Comparison of ENCODE assay signal across 25 cellular contexts in the genomic region with DNA sequence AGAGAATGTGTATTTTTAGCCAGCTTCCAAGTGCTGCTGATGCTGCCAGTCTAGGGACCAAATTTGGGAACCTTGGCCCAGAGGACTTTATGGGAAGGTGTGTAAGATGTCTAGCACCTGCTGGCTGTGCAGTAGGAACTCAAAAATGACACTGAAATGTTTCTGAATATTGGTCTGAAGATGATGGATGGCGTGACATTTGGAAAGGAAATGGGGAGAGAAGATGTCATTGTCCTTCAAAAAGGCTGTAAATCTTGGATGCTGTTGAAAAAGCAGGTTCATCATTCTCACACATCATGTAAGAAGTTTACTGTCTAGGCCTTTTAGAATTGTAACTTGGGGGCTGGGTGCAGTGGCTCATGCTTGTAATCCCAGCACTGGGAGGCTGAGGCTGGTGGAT. TPM values are rescaled to one million over a fixed set of nuclear protein-coding genes. Genes with fewer than 3 reads are reported as not detected.
A peak's percentile ranks its signal among the peaks of the same experiment; 100 is the strongest.
DNase-seq lines count a peak whose midpoint lies in the region; ATAC-seq and TF ChIP-seq lines count a peak whose summit lies in the region.
"Had no signal": no experiment of that assay in that cellular context is flagged by ENCODE, and none has a peak within 500 bp of the region (broad histone marks: within the 10 kb centered on the region; RNA-seq: fewer than 3 reads in every experiment).

No MANE protein-coding gene starts in this region.

- no peak for ATAC-seq in right cardiac atrium
- no peak for ATAC-seq in HG02870 (IDR thresholded peaks at IDR 0.05; ENCODE audit: unreplicated experiment)
- ATAC-seq in activated T-cell treated with anti-CD3 and anti-CD28 coated beads, Interleukin-2, amount 50 U/mL, for 72 hours (replicated peaks in 1 of 2): no peak

- H3K4me1 ChIP-seq in left ventricle myocardium inferior (peaks cover 99% of the 10 kb centered on the region), right cardiac atrium (ENCODE audit: control insufficient read depth, insufficient read depth, low read length) (peaks cover 15% of the 10 kb centered on the region), OCI-LY7 (ENCODE audit: insufficient read depth, low read length, poor library complexity, severe bottlenecking) (peaks cover 43% of the 10 kb centered on the region)
- H3K4me1 ChIP-seq: BLaER1 had no signal

- DNase-seq in left ventricle myocardium inferior (no peak), right cardiac atrium (no peak), OCI-LY7 (ENCODE audit: low spot score) (peak; percentile 16), glutamatergic neuron (peak; percentile 1), type B pancreatic cell (ENCODE audit: extremely low spot score, unreplicated experiment) (no peak), SHP77 treated with DMSO at 0.1 percent for 48 hours (lab: John Stamatoyannopoulos, UW) (no peak)
- DNase-seq in activated T-cell treated with anti-CD3 and anti-CD28 coated beads, Interleukin-2, amount 50 U/mL, for 72 hours: no peak
- DNase-seq: CD4-positive, alpha-beta memory T cell; COR-L47; DMS53; GM23248; H7; NCI-H1048; NCI-H1694; NCI-H2029 treated with DMSO at 0.1 percent for 48 hours; NCI-H446 treated with DMSO at 0.1 percent for 48 hours; NCI-H526; NCI-H82; NK-92 treated with Interleukin-12 subunit alpha and Interleukin-12 subunit beta, amount 100 ng/mL, for 24 hours; RPMI8226; SIG-M5 had no signal

- no peaks in the 10 kb centered on the region for H3K36me3 ChIP-seq in left ventricle myocardium inferior
- no peaks in the 10 kb centered on the region for H3K36me3 ChIP-seq in OCI-LY7 (ENCODE audit: insufficient read depth, low read length)
- H3K36me3 ChIP-seq: BLaER1 had no signal

- CTCF ChIA-PET in OCI-LY7 (lab: Charles Lee; ENCODE audit: unreplicated experiment): no interaction called here

- POLR2A ChIA-PET in OCI-LY7 (lab: Charles Lee): no interaction called here

- no peak overlapping the region for H3K27ac Mint-ChIP-seq in glutamatergic neuron (ENCODE audit: unreplicated experiment)
- peak overlapping the region; percentile 38 for H3K27ac Mint-ChIP-seq in type B pancreatic cell
- H3K27ac Mint-ChIP-seq in activated T-cell treated with anti-CD3 and anti-CD28 coated beads, Interleukin-2, amount 50 U/mL, for 72 hours: no peak overlapping the region
- H3K27ac Mint-ChIP-seq: CD4-positive, alpha-beta memory T cell had no signal

- no peaks in the 10 kb centered on the region for H3K9me3 ChIP-seq in left ventricle myocardium inferior (replicated peaks)
- no peaks in the 10 kb centered on the region for H3K9me3 ChIP-seq in right cardiac atrium (ENCODE audit: control insufficient read depth, low read length)
- no peaks in the 10 kb centered on the region for H3K9me3 ChIP-seq in OCI-LY7 (ENCODE audit: low read length)
- H3K9me3 ChIP-seq: BLaER1 had no signal

- H3K4me2 ChIP-seq in OCI-LY7 (ENCODE audit: low read length): peak overlapping the region; percentile 44; the same call in 1 of the 2 replicates
- H3K4me2 ChIP-seq: BLaER1, KMS-11 had no signal

- H3K4me3 Mint-ChIP-seq in glutamatergic neuron (ENCODE audit: unreplicated experiment) (no peak overlapping the region), type B pancreatic cell (peak overlapping the region; percentile 2)
- H3K4me3 Mint-ChIP-seq in activated T-cell treated with anti-CD3 and anti-CD28 coated beads, Interleukin-2, amount 50 U/mL, for 72 hours: no peak overlapping the region
- H3K4me3 Mint-ChIP-seq: CD4-positive, alpha-beta memory T cell had no signal

- H2AFZ ChIP-seq in OCI-LY7 (ENCODE audit: low read length): no peak overlapping the region
- H2AFZ ChIP-seq: GM23248 had no signal

- H3K9me3 Mint-ChIP-seq in glutamatergic neuron (ENCODE audit: unreplicated experiment) (no peaks in the 10 kb centered on the region), type B pancreatic cell (no peaks in the 10 kb centered on the region)
- no peaks in the 10 kb centered on the region for H3K9me3 Mint-ChIP-seq in activated T-cell treated with anti-CD3 and anti-CD28 coated beads, Interleukin-2, amount 50 U/mL, for 72 hours
- H3K9me3 Mint-ChIP-seq: CD4-positive, alpha-beta memory T cell had no signal

- TF ChIP-seq CTCF in left ventricle myocardium inferior (IDR thresholded peaks at IDR 0.05; ENCODE audit: borderline replicate concordance) (no peak), OCI-LY7 (conservative IDR thresholded peaks at IDR 0.05; ENCODE audit: low read length) (no peak), glutamatergic neuron (IDR thresholded peaks at IDR 0.05; ENCODE audit: partially characterized antibody, unreplicated experiment) (no peak), type B pancreatic cell (conservative IDR thresholded peaks at IDR 0.05) (no peak)

- BruUV-seq in OCI-LY7 (replicated peaks; lab: Mats Ljungman, UMichigan): no TSS peak

- intact Hi-C loops in left ventricle myocardium inferior (cut with micrococcal nuclease) (no loop called here), right cardiac atrium (cut with DNase I) (no loop called here), OCI-LY7 (cut with micrococcal nuclease; ENCODE audit: unreplicated experiment) (loop anchor here (2.0 kb wide), 1 partner anchor 63 kb away; no protein-coding TSS in a partner anchor)

- H3K27ac ChIP-seq in left ventricle myocardium inferior (replicated peaks) (peak overlapping the region; percentile 60), right cardiac atrium (ENCODE audit: low read length) (no peak overlapping the region), OCI-LY7 (ENCODE audit: low read depth, low read length, poor library complexity, severe bottlenecking) (peak overlapping the region; percentile 49)
- H3K27ac ChIP-seq: BLaER1, GM23248, KMS-11, SK-N-MC had no signal

- H3K36me3 Mint-ChIP-seq in glutamatergic neuron (ENCODE audit: unreplicated experiment) (no peaks in the 10 kb centered on the region), type B pancreatic cell (peaks cover 20% of the 10 kb centered on the region)
- H3K36me3 Mint-ChIP-seq in activated T-cell treated with anti-CD3 and anti-CD28 coated beads, Interleukin-2, amount 50 U/mL, for 72 hours (ENCODE audit: insufficient read depth in 2 of 2): no peaks in the 10 kb centered on the region
- H3K36me3 Mint-ChIP-seq: CD4-positive, alpha-beta memory T cell had no signal

- H3K79me2 ChIP-seq in OCI-LY7 (ENCODE audit: insufficient read depth, low read depth, low read length): peaks cover 4% of the 10 kb centered on the region; the same call in 1 of the 2 replicates

- WGBS in right cardiac atrium: 100% methylated on average over 1 of the region's 1 CpG

- H3K27me3 Mint-ChIP-seq in glutamatergic neuron (ENCODE audit: unreplicated experiment) (peaks cover 3% of the 10 kb centered on the region), type B pancreatic cell (no peaks in the 10 kb centered on the region)
- peaks cover 24% of the 10 kb centered on the region for H3K27me3 Mint-ChIP-seq in activated T-cell treated with anti-CD3 and anti-CD28 coated beads, Interleukin-2, amount 50 U/mL, for 72 hours (ENCODE audit: low read depth)

- H3K4me3 ChIP-seq in left ventricle myocardium inferior: no peak overlapping the region
- no peak overlapping the region for H3K4me3 ChIP-seq in right cardiac atrium (ENCODE audit: low read length)
- H3K4me3 ChIP-seq in OCI-LY7 (ENCODE audit: low read depth, low read length, poor library complexity, severe bottlenecking): no peak overlapping the region
- H3K4me3 ChIP-seq: BLaER1, GM23248, SK-N-MC had no signal

- H3K27me3 ChIP-seq in left ventricle myocardium inferior (ENCODE audit: low read depth) (no peaks in the 10 kb centered on the region), right cardiac atrium (ENCODE audit: control insufficient read depth, insufficient read depth) (no peaks in the 10 kb centered on the region)

- no peaks in the 10 kb centered on the region for H3K9me2 ChIP-seq in OCI-LY7 (ENCODE audit: insufficient read depth, low read length)

- 0 out of 2 replicates have a peak, but pooled peaks cover 4% of the 10 kb centered on the region for H4K20me1 ChIP-seq in OCI-LY7 (ENCODE audit: insufficient read depth, low read length)

- H3K4me1 Mint-ChIP-seq in glutamatergic neuron (ENCODE audit: low read depth, unreplicated experiment) (peaks cover 23% of the 10 kb centered on the region), type B pancreatic cell (ENCODE audit: unreplicated experiment) (peaks cover 42% of the 10 kb centered on the region)
- H3K4me1 Mint-ChIP-seq in activated T-cell treated with anti-CD3 and anti-CD28 coated beads, Interleukin-2, amount 50 U/mL, for 72 hours (ENCODE audit: low read depth): peaks cover 4% of the 10 kb centered on the region

RNA-seq across cellular contexts. Expression of gene EPN2, which starts 6.7 kb away (rescaled TPM):
- total RNA-seq in left ventricle myocardium inferior (71.7 TPM), right cardiac atrium (100 to 1,000 TPM in 3 of 4 donors, 10 to 100 TPM in 1; 83.3 to 138 (median 121) TPM), OCI-LY7 (2022) (20.4 and 25.0 TPM in 2 replicates), glutamatergic neuron (ENCODE audit: unreplicated experiment) (45.2 TPM), type B pancreatic cell (ENCODE audit: low replicate concordance) (53.9 and 56.7 TPM in 2 replicates)
- 50.2 TPM for polyA plus RNA-seq in right cardiac atrium
- total RNA-seq in OCI-LY7 (2014; rRNA removed; shearing (Covaris generic)): 20.1 and 28.8 TPM in 2 replicates
- total RNA-seq in activated T-cell treated with anti-CD3 and anti-CD28 coated beads, Interleukin-2, amount 50 U/mL, for 72 hours: 1 to 10 TPM; 5.3 to 9.0 TPM

Comparison
In these comparisons a context has a peak if more than half of its experiments do, and no peak if none do; other contexts are left out.
1. DNase-seq: peak in OCI-LY7 (single experiment) and glutamatergic neuron (single experiment); none in left ventricle myocardium inferior (single experiment), right cardiac atrium (0 of 3), type B pancreatic cell (single experiment), activated T-cell treated with anti-CD3 and anti-CD28 coated beads, Interleukin-2, amount 50 U/mL, for 72 hours (0 of 2) and SHP77 treated with DMSO at 0.1 percent for 48 hours (single experiment).